ENCODE assay signal across 11 cellular contexts in the genomic region with DNA sequence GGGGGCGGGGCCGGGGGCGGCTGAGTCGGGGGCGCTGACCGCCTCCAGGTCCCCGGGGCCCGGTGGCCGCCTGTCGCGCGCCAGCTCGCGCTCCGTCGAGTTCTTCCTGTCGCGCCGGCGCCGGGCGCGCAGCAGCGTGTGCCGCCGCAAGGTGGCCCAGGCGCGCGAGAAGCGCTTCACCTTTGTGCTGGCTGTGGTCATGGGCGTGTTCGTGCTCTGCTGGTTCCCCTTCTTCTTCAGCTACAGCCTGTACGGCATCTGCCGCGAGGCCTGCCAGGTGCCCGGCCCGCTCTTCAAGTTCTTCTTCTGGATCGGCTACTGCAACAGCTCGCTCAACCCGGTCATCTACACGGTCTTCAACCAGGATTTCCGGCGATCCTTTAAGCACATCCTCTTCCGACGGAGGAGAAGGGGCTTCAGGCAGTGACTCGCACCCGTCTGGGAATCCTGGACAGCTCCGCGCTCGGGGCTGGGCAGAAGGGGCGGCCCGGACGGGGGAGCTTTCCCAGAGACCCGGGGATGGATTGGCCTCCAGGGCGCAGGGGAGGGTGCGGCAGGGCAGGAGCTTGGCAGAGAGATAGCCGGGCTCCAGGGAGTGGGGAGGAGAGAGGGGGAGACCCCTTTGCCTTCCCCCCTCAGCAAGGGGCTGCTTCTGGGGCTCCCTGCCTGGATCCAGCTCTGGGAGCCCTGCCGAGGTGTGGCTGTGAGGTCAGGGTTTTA. TPM values are rescaled to one million over a fixed set of nuclear protein-coding genes. Genes with fewer than 3 reads are reported as not detected.
DNase-seq lines count a peak whose midpoint lies in the region; ATAC-seq, FAIRE-seq and TF ChIP-seq lines count a peak whose summit lies in the region.
"Had no signal": no experiment of that assay in that cellular context is flagged by ENCODE, and none has a peak within 500 bp of the region (broad histone marks: within the 10 kb centered on the region; RNA-seq: fewer than 3 reads in every experiment).

No MANE protein-coding gene starts in this region.

- ATAC-seq in mucosa of descending colon, result peak; percentile 28

- 25% methylated on average over 58 of the region's 58 CpGs for WGBS in HUES64

- H3K4me3 ChIP-seq in Caco-2 (ENCODE audit: low read depth, low read length), result no peak overlapping the region
- peak overlapping the region; percentile 30 for H3K4me3 ChIP-seq in HUES64 (ENCODE audit: low read length)
- H3K4me3 ChIP-seq in bronchial epithelial cell (ENCODE audit: low read depth, low read length), result no peak overlapping the region
- no peak overlapping the region for H3K4me3 ChIP-seq in mucosa of descending colon
- H3K4me3 ChIP-seq in MG63, result no peak overlapping the region
- H3K4me3 ChIP-seq: GM23248, SK-N-MC had no signal

- H3K4me1 Mint-ChIP-seq in Caco-2 (ENCODE audit: low read depth, unreplicated experiment), result no peaks in the 10 kb centered on the region

- H3K4me1 ChIP-seq in Caco-2 (peaks cover 5% of the 10 kb centered on the region; the same call in 1 of the 2 replicates), HUES64 (ENCODE audit: insufficient read depth, low read length) (no peaks in the 10 kb centered on the region), mucosa of descending colon (ENCODE audit: low read depth) (no peaks in the 10 kb centered on the region)

- H3K4me3 Mint-ChIP-seq in Caco-2 (ENCODE audit: unreplicated experiment), result peak overlapping the region; percentile 77

- H3K27me3 ChIP-seq in Caco-2 (replicated peaks; ENCODE audit: control insufficient read depth, insufficient read depth, low read length) (no peaks in the 10 kb centered on the region), HUES64 (ENCODE audit: insufficient read depth, low read length) (peaks cover 41% of the 10 kb centered on the region), bronchial epithelial cell (ENCODE audit: control insufficient read depth, insufficient read depth, low read length) (peaks cover 11% of the 10 kb centered on the region), MG63 (no peaks in the 10 kb centered on the region)

- no peak overlapping the region for H3K9ac ChIP-seq in HUES64 (ENCODE audit: low read depth, low read length)
- H3K9ac ChIP-seq: GM23248 had no signal

- POLR2A ChIA-PET in Caco-2 (lab: Charles Lee), result interaction anchor here (0.6 kb wide), 1 partner anchor 54 kb away, joined by 3 read pairs; no protein-coding TSS in a partner anchor

- no peaks in the 10 kb centered on the region for H3K9me3 Mint-ChIP-seq in Caco-2 (ENCODE audit: unreplicated experiment)

- FAIRE-seq in bronchial epithelial cell (lab: Jason Lieb, UNC), result no peak

- H3K27ac Mint-ChIP-seq in Caco-2 (ENCODE audit: unreplicated experiment), result no peak overlapping the region

- peaks cover 2% of the 10 kb centered on the region for H3K27me3 Mint-ChIP-seq in Caco-2 (ENCODE audit: insufficient read depth, unreplicated experiment)

- CTCF ChIA-PET in Caco-2 (lab: Charles Lee), result interaction anchor here (0.6 to 2.2 kb wide), 4 partner anchors 17 to 397 kb away, joined by 3 to 36 read pairs (median 4); no protein-coding TSS in a partner anchor

- DNase-seq in Caco-2 (peak; percentile 61 to 65), bronchial epithelial cell (ENCODE audit: low read depth) (peak; percentile 2), mucosa of descending colon (peak in 2 of 3 donors; percentile 45 to 53), MG63 (no peak), RPMI8226 (no peak), SKM-1 (lab: John Stamatoyannopoulos, UW; ENCODE audit: unreplicated experiment) (no peak), hippocampal formation (lab: John Stamatoyannopoulos, UW) (no peak)
- DNase-seq: GM23248 had no signal

- peak; percentile 33 to 50 for TF ChIP-seq CTCF in Caco-2 (IDR thresholded peaks at IDR 0.05; ENCODE audit: insufficient read depth in 1 of 2, low read depth in 1 of 2, low read length in 1 of 2, severe bottlenecking in 1 of 2, unreplicated experiment in 1 of 2)
- peak; percentile 40 for TF ChIP-seq CTCF in bronchial epithelial cell (IDR thresholded peaks at IDR 0.05; ENCODE audit: insufficient read depth, low read length, severe bottlenecking)
- TF ChIP-seq CTCF in mucosa of descending colon (IDR thresholded peaks at IDR 0.05), result no peak

- TSS peak; percentile 27 for BruUV-seq in Caco-2 (replicated peaks; lab: Mats Ljungman, UMichigan)

- no peak overlapping the region for H3K27ac ChIP-seq in HUES64 (ENCODE audit: low read depth, low read length)
- H3K27ac ChIP-seq: adrenal gland, GM23248, SK-N-MC had no signal

- intact Hi-C loops in Caco-2 (cut with micrococcal nuclease; ENCODE audit: unreplicated experiment), result loop anchor here (1.0 kb wide), 1 partner anchor 113 kb away; no protein-coding TSS in a partner anchor
- intact Hi-C loops in mucosa of descending colon (cut with DNase I, micrococcal nuclease), result no loop called here

- H3K36me3 Mint-ChIP-seq in Caco-2 (ENCODE audit: insufficient read depth, unreplicated experiment), result peaks cover 6% of the 10 kb centered on the region

- no peaks in the 10 kb centered on the region for H3K9me3 ChIP-seq in Caco-2
- no peaks in the 10 kb centered on the region for H3K9me3 ChIP-seq in HUES64 (ENCODE audit: insufficient read depth, low read depth, low read length)
- no peaks in the 10 kb centered on the region for H3K9me3 ChIP-seq in mucosa of descending colon
- H3K9me3 ChIP-seq in MG63, result no peaks in the 10 kb centered on the region
- H3K9me3 ChIP-seq: adrenal gland had no signal

- H3K36me3 ChIP-seq in Caco-2 (ENCODE audit: control insufficient read depth, insufficient read depth, low read length) (no peaks in the 10 kb centered on the region), HUES64 (ENCODE audit: insufficient read depth, low read length) (no peaks in the 10 kb centered on the region), bronchial epithelial cell (ENCODE audit: control insufficient read depth, insufficient read depth, low read length) (no peaks in the 10 kb centered on the region), mucosa of descending colon (ENCODE audit: low read depth) (no peaks in the 10 kb centered on the region), MG63 (no peaks in the 10 kb centered on the region)
- H3K36me3 ChIP-seq: adrenal gland had no signal

RNA-seq across cellular contexts. Expression of gene ADRA2C, which starts 1.5 kb away (rescaled TPM):
- total RNA-seq in Caco-2 (2022), result 8.4 and 11.7 TPM in 2 replicates
- polyA plus RNA-seq in HUES64 (2013, experiment 1 of 2), result 6.3 TPM
- 7.2 TPM for polyA plus RNA-seq in HUES64 (2013, experiment 2 of 2)
- under 0.01 and 0.13 TPM in 2 replicates for total RNA-seq in bronchial epithelial cell
- total RNA-seq in mucosa of descending colon, result 1 to 10 TPM in 2 of 3 donors, under 1 TPM in 1; 0.69 to 2.3 (median 1.4) TPM
- 2.3 and 7.8 TPM in 2 replicates for total RNA-seq in MG63 (2014; rRNA removed; shearing (Covaris generic); ENCODE audit: low replicate concordance)

Comparison
In these comparisons a context has a peak if more than half of its experiments do, and no peak if none do; other contexts are left out.
1. DNase-seq: peak in Caco-2 (2 of 2), bronchial epithelial cell (single experiment) and mucosa of descending colon (2 of 3); none in MG63 (single experiment), RPMI8226 (single experiment), SKM-1 (single experiment) and hippocampal formation (0 of 2).